In genomic region chr17:39210093-39210434, GRCh38 we compare ENCODE assay signal across 9 cellular contexts. TPM values are rescaled to one million over a fixed set of nuclear protein-coding genes. Genes with fewer than 3 reads are reported as not detected.
DNase-seq lines count a peak whose midpoint lies in the region; ATAC-seq, FAIRE-seq and TF ChIP-seq lines count a peak whose summit lies in the region.
"Had no signal": no experiment of that assay in that cellular context is flagged by ENCODE, and none has a peak within 500 bp of the region (broad histone marks: within the 10 kb centered on the region; RNA-seq: fewer than 3 reads in every experiment).

No MANE protein-coding gene starts in this region.

- H3K9ac ChIP-seq in colonic mucosa (ENCODE audit: low read depth in 2 of 2, low read length in 2 of 2), result peak overlapping the region in 1 of 2 donors; percentile 40

- TF ChIP-seq EP300 in A549 (IDR thresholded peaks at IDR 0.05), result no peak

- WGBS in A549 (ENCODE audit: missing lambda C conversion rate), result 74% methylated on average over 19 of the region's 22 CpGs

- DNase-seq in A549 (ENCODE audit: low read depth in 1 of 2, low spot score in 1 of 2) (no peak), HL-60 (ENCODE audit: low read depth in 1 of 2, low spot score in 1 of 2) (no peak), colonic mucosa (no peak), naive B cell (no peak), HAP-1 (ENCODE audit: low spot score in 2 of 2) (no peak), NCI-H1436 (lab: John Stamatoyannopoulos, UW) (no peak)
- no peak for DNase-seq in stimulated activated CD4-positive, alpha-beta T cell treated with anti-CD3 and anti-CD28 coated beads, Interleukin-2, amount 100 ng/mL, for 24 hours
- DNase-seq: foreskin melanocyte had no signal

- no peak for TF ChIP-seq CTCF in A549 (IDR thresholded peaks at IDR 0.05)
- no peak for TF ChIP-seq CTCF in HL-60 (IDR thresholded peaks at IDR 0.05; ENCODE audit: insufficient read depth, low read length)
- TF ChIP-seq CTCF in colonic mucosa (IDR thresholded peaks at IDR 0.05), result no peak

- H3K4me1 ChIP-seq in A549 (peaks cover 34% of the 10 kb centered on the region), colonic mucosa (peaks cover 15% of the 10 kb centered on the region), HAP-1 (no peaks in the 10 kb centered on the region)

- no peak for TF ChIP-seq POLR2A in A549 (IDR thresholded peaks at IDR 0.05; ENCODE audit: low read length)

- POLR2A ChIA-PET in A549 (lab: Yijun Ruan, JAX), result interaction anchor here (2.4 kb wide), 1 partner anchor 10 kb away, joined by 16 read pairs; the partner anchor contains the start of gene RPL19

- H3K4me3 Mint-ChIP-seq in naive B cell, result peak overlapping the region; percentile 18 to 86 (median 77)

- in situ Hi-C loops in HAP-1 (cut with MboI; ENCODE audit: low sequenced_read_pairs), result no loop called here

- peak overlapping the region; percentile 25; the same call in 2 of the 3 replicates for H3K4me3 ChIP-seq in A549
- peak overlapping the region; percentile 39 for H3K4me3 ChIP-seq in HL-60 (replicated peaks; ENCODE audit: insufficient read depth, low read length)
- H3K4me3 ChIP-seq in colonic mucosa, result peak overlapping the region; percentile 34
- H3K4me3 ChIP-seq in HAP-1, result no peak overlapping the region

- no peaks in the 10 kb centered on the region for H3K9me3 Mint-ChIP-seq in naive B cell

- H3K27ac Mint-ChIP-seq in naive B cell, result peak overlapping the region in 4 of 6 donors; percentile 36 to 82 (median 42)

- H3K36me3 Mint-ChIP-seq in naive B cell, result peaks cover 1 to 2% of the 10 kb centered on the region in 2 donors

- peaks cover 34 to 39% (median 36%) of the 10 kb centered on the region in 3 donors for H3K4me1 Mint-ChIP-seq in naive B cell

- H3K27me3 ChIP-seq in HL-60 (ENCODE audit: insufficient read depth, poor library complexity, severe bottlenecking) (peaks cover 2% of the 10 kb centered on the region), colonic mucosa (no peaks in the 10 kb centered on the region), HAP-1 (ENCODE audit: low read depth) (peaks cover 9% of the 10 kb centered on the region)

- no peaks in the 10 kb centered on the region for H3K9me3 ChIP-seq in A549
- H3K9me3 ChIP-seq in colonic mucosa, result no peaks in the 10 kb centered on the region
- H3K9me3 ChIP-seq in HAP-1, result no peaks in the 10 kb centered on the region

- no peak for ATAC-seq in A549
- ATAC-seq in naive B cell (ENCODE audit: low read depth in 2 of 2), result no peak
- ATAC-seq in HG03196 (IDR thresholded peaks at IDR 0.05; ENCODE audit: unreplicated experiment), result no peak

- CTCF ChIA-PET in A549 (lab: Yijun Ruan, JAX), result interaction anchor here (1.4 to 31.5 kb wide), 5 partner anchors 9 to 337 kb away, joined by 3 to 1140 read pairs (median 9); no protein-coding TSS in a partner anchor

- H3K36me3 ChIP-seq in colonic mucosa, result no peaks in the 10 kb centered on the region
- peaks cover 2% of the 10 kb centered on the region for H3K36me3 ChIP-seq in HAP-1 (replicated peaks)

- no peak for TF ChIP-seq RAD21 in A549 (conservative IDR thresholded peaks at IDR 0.05 in 1 of 2, IDR thresholded peaks at IDR 0.05 in 1 of 2)

- FAIRE-seq in A549 (lab: Jason Lieb, UNC), result no peak

- H3K27ac ChIP-seq in A549, result peak overlapping the region; percentile 64 to 73; a peak in 4 of 6 replicates
- no peak overlapping the region for H3K27ac ChIP-seq in HL-60 (replicated peaks)
- no peak overlapping the region for H3K27ac ChIP-seq in colonic mucosa

- H3K4me2 ChIP-seq in A549, result peak overlapping the region; percentile 72

- H3K27me3 Mint-ChIP-seq in naive B cell, result peaks cover 3 to 34% (median 16%) of the 10 kb centered on the region in 3 donors

- intact Hi-C loops in colonic mucosa (cut with DNase I), result no loop called here

TF ChIP-seq in A549, 52 proteins besides CTCF, POLR2A, EP300 and RAD21:
- TF ChIP-seq RARB (CRISPR knock-in tag; IDR thresholded peaks at IDR 0.05) (no peak), CBX2 (IDR thresholded peaks at IDR 0.05; ENCODE audit: borderline replicate concordance, low read depth) (no peak), NFE2L2 (conservative IDR thresholded peaks at IDR 0.05; ENCODE audit: low read length) (no peak), NPAS2 (CRISPR knock-in tag; IDR thresholded peaks at IDR 0.05; ENCODE audit: borderline replicate concordance) (no peak)
- TF ChIP-seq, protein P1, sequence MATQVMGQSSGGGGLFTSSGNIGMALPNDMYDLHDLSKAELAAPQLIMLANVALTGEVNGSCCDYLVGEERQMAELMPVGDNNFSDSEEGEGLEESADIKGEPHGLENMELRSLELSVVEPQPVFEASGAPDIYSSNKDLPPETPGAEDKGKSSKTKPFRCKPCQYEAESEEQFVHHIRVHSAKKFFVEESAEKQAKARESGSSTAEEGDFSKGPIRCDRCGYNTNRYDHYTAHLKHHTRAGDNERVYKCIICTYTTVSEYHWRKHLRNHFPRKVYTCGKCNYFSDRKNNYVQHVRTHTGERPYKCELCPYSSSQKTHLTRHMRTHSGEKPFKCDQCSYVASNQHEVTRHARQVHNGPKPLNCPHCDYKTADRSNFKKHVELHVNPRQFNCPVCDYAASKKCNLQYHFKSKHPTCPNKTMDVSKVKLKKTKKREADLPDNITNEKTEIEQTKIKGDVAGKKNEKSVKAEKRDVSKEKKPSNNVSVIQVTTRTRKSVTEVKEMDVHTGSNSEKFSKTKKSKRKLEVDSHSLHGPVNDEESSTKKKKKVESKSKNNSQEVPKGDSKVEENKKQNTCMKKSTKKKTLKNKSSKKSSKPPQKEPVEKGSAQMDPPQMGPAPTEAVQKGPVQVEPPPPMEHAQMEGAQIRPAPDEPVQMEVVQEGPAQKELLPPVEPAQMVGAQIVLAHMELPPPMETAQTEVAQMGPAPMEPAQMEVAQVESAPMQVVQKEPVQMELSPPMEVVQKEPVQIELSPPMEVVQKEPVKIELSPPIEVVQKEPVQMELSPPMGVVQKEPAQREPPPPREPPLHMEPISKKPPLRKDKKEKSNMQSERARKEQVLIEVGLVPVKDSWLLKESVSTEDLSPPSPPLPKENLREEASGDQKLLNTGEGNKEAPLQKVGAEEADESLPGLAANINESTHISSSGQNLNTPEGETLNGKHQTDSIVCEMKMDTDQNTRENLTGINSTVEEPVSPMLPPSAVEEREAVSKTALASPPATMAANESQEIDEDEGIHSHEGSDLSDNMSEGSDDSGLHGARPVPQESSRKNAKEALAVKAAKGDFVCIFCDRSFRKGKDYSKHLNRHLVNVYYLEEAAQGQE (IDR thresholded peaks at IDR 0.05), result no peak

RNA-seq across cellular contexts. Expression of gene RPL19, which starts 10.0 kb away (rescaled TPM):
- polyA plus RNA-seq in A549 (2011; rRNA removed) (1,983 and 2,211 TPM in 2 replicates), A549 (2017; fragmentation: RNase III; extraction: RNeasy Plus Mini Kit Qiagen cat#74134 plus additional on column Dnase treatment) (2,724 to 2,918 TPM (median 2,862 TPM) in 3 replicates), naive B cell (ENCODE audit: low read depth in 6 of 6) (1,000 to 10,000 TPM; 2,219 to 3,415 (median 2,883) TPM)
- 3,586 and 4,539 TPM in 2 replicates for polyA plus RNA-seq in A549 (2012; cell fraction: cytosol; rRNA removed)
- polyA plus RNA-seq in A549 (2012; cell fraction: nucleus; rRNA removed), result 1,789 and 1,975 TPM in 2 replicates
- 835 and 986 TPM in 2 replicates for polyA minus RNA-seq in A549 (2011; rRNA and poly(A)+ RNA removed)
- 1,000 to 10,000 TPM; 1,557 to 1,567 TPM for total RNA-seq in colonic mucosa

RNA-seq across cellular contexts. Expression of gene CACNB1, which starts 12.6 kb away (rescaled TPM):
- polyA plus RNA-seq in A549 (2011; rRNA removed) (3.2 and 3.6 TPM in 2 replicates), A549 (2017; fragmentation: RNase III; extraction: RNeasy Plus Mini Kit Qiagen cat#74134 plus additional on column Dnase treatment) (3.4 to 4.3 TPM (median 3.9 TPM) in 3 replicates), naive B cell (ENCODE audit: low read depth in 6 of 6) (under 1 TPM in 2 of 6 donors, not detected in 4; 0.09 to 0.32 TPM)
- polyA plus RNA-seq in A549 (2012; cell fraction: cytosol; rRNA removed), result 4.3 and 5.3 TPM in 2 replicates
- polyA plus RNA-seq in A549 (2012; cell fraction: nucleus; rRNA removed), result 17.6 and 19.6 TPM in 2 replicates
- 8.4 and 10.0 TPM in 2 replicates for polyA minus RNA-seq in A549 (2011; rRNA and poly(A)+ RNA removed)
- total RNA-seq in colonic mucosa, result 1 to 10 TPM; 5.9 to 8.8 TPM

RNA-seq across cellular contexts. Expression of gene STAC2, which starts 15.7 kb away (rescaled TPM):
- polyA plus RNA-seq in A549 (2011; rRNA removed), result 0.03 TPM in 2 replicates
- polyA plus RNA-seq in A549 (2012; cell fraction: cytosol; rRNA removed), result 0.08 and 0.12 TPM in 2 replicates
- 0.10 TPM in 2 replicates for polyA plus RNA-seq in A549 (2012; cell fraction: nucleus; rRNA removed)
- polyA plus RNA-seq in A549 (2017; fragmentation: RNase III; extraction: RNeasy Plus Mini Kit Qiagen cat#74134 plus additional on column Dnase treatment), result 0.16 to 0.29 TPM (median 0.26 TPM) in 3 replicates
- polyA minus RNA-seq in A549 (2011; rRNA and poly(A)+ RNA removed), result 0.15 TPM in 1 of 2 replicates, not detected in the other
- under 1 TPM; 0.11 to 0.15 TPM for total RNA-seq in colonic mucosa
- polyA plus RNA-seq in naive B cell (ENCODE audit: low read depth in 6 of 6), result not detected

RNA-seq across cellular contexts. Expression of gene ARL5C, which starts 44.1 kb away (rescaled TPM):
- polyA plus RNA-seq in A549 (2011; rRNA removed) (not detected in 2 replicates), A549 (2017; fragmentation: RNase III; extraction: RNeasy Plus Mini Kit Qiagen cat#74134 plus additional on column Dnase treatment) (not detected in 3 replicates), naive B cell (ENCODE audit: low read depth in 6 of 6) (not detected)
- polyA plus RNA-seq in A549 (2012; cell fraction: cytosol; rRNA removed), result not detected in 2 replicates
- polyA plus RNA-seq in A549 (2012; cell fraction: nucleus; rRNA removed), result 0.01 TPM in 1 of 2 replicates, not detected in the other
- not detected in 2 replicates for polyA minus RNA-seq in A549 (2011; rRNA and poly(A)+ RNA removed)
- total RNA-seq in colonic mucosa, result not detected

RNA-seq across cellular contexts. Expression of gene PLXDC1, which starts 58.6 kb away (rescaled TPM):
- polyA plus RNA-seq in A549 (2011; rRNA removed) (0.36 and 0.77 TPM in 2 replicates), A549 (2017; fragmentation: RNase III; extraction: RNeasy Plus Mini Kit Qiagen cat#74134 plus additional on column Dnase treatment) (0.22 to 0.54 TPM (median 0.31 TPM) in 3 replicates), naive B cell (ENCODE audit: low read depth in 6 of 6) (not detected)
- polyA plus RNA-seq in A549 (2012; cell fraction: cytosol; rRNA removed), result 0.16 and 0.23 TPM in 2 replicates
- polyA plus RNA-seq in A549 (2012; cell fraction: nucleus; rRNA removed), result 2.0 and 2.4 TPM in 2 replicates
- polyA minus RNA-seq in A549 (2011; rRNA and poly(A)+ RNA removed), result 0.29 and 0.79 TPM in 2 replicates
- 1 to 10 TPM in 1 of 2 donors, under 1 TPM in 1; 0.54 to 4.4 TPM for total RNA-seq in colonic mucosa

Comparison
In these comparisons a context has a peak if more than half of its experiments do, and no peak if none do; other contexts are left out.
1. H3K27ac ChIP-seq: peak in A549 (2 of 2); none in HL-60 (single experiment) and colonic mucosa (single experiment).